ENCODE assay signal across 10 cellular contexts in the genomic region with DNA sequence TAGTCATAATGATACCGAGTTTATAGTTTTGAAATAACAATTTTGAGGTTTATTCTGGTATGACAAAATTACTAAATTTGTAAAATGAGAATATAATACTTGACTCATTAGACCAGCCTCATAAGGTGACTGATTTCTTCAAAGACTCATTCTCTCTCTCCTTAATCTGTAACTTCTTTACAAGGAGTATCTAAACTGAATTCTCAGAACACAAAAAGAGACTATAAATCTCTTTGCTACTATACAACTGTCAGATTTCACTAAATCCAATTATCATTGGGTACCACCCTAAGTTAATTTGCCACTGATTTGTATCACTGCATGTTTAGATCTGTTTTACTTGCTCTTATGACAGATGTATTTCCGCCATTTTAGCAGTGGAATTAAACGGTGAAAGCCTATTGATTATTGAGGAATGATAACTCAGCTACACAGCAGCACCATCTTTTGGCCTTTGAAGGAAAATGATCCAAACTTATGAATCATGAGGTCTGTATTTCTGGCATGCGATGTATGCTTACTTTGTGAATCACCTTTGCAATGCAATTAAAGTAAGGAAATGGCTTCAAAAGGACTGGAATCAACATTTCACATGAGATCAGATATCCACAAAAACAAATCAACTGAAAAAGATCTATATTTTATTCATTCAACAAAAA.
DNase-seq lines count a peak whose midpoint lies in the region; ATAC-seq and TF ChIP-seq lines count a peak whose summit lies in the region.
"Had no signal": no experiment of that assay in that cellular context is flagged by ENCODE, and none has a peak within 500 bp of the region (broad histone marks: within the 10 kb centered on the region; RNA-seq: fewer than 3 reads in every experiment).

No MANE protein-coding gene starts in this region.

- no peaks in the 10 kb centered on the region for H3K36me3 Mint-ChIP-seq in stimulated activated naive B cell treated with anti-CD40 and anti-IgM and Interleukin-4, amounts not matched to agents 10 μg/mL and 1 μg/mL and 100 μg/mL, for 72 hours

- TF ChIP-seq RAD21 in SK-N-SH (IDR thresholded peaks at IDR 0.05; ENCODE audit: low read length) = no peak; the same call in 1 of the 2 replicates

- ATAC-seq in SK-N-SH treated with all-trans-retinoic acid at 6 μM for 48 hours (no peak), foreskin keratinocyte (peak; percentile 96), GM21723 (IDR thresholded peaks at IDR 0.05; ENCODE audit: unreplicated experiment) (no peak)
- no peak for ATAC-seq in stimulated activated naive B cell treated with anti-CD40 and anti-IgM and Interleukin-4, amounts not matched to agents 10 μg/mL and 1 μg/mL and 100 μg/mL, for 72 hours (replicated peaks)

- no peaks in the 10 kb centered on the region for H3K79me2 ChIP-seq in SK-N-SH (ENCODE audit: insufficient read depth)

- POLR2A ChIA-PET in SK-N-SH (lab: Yijun Ruan, JAX) = no interaction called here

- H3K4me3 ChIP-seq in SK-N-SH (ENCODE audit: low read depth in 2 of 2, low read length in 1 of 2) (no peak overlapping the region), suprapubic skin (no peak overlapping the region)

- no peak for TF ChIP-seq POLR2A in suprapubic skin (IDR thresholded peaks at IDR 0.05)

- H3K27me3 Mint-ChIP-seq in stimulated activated naive B cell treated with anti-CD40 and anti-IgM and Interleukin-4, amounts not matched to agents 10 μg/mL and 1 μg/mL and 100 μg/mL, for 72 hours = no peaks in the 10 kb centered on the region

- H3K27ac ChIP-seq in SK-N-SH (ENCODE audit: low read depth in 2 of 2, low read length in 1 of 2) (peak overlapping the region in 1 of 2 experiments; percentile 15; a peak in 1 of 4 replicates), foreskin keratinocyte (no peak overlapping the region), suprapubic skin (no peak overlapping the region)

- H3K4me1 Mint-ChIP-seq in stimulated activated naive B cell treated with anti-CD40 and anti-IgM and Interleukin-4, amounts not matched to agents 10 μg/mL and 1 μg/mL and 100 μg/mL, for 72 hours = no peaks in the 10 kb centered on the region

- H4K20me1 ChIP-seq in SK-N-SH (ENCODE audit: insufficient read depth) = no peaks in the 10 kb centered on the region

- no peak overlapping the region for H3K9ac ChIP-seq in SK-N-SH

- no peaks in the 10 kb centered on the region for H3K9me2 ChIP-seq in SK-N-SH

- peaks cover 8% of the 10 kb centered on the region for H3F3A ChIP-seq in SK-N-SH (replicated peaks; ENCODE audit: insufficient read depth)

- H3K4me1 ChIP-seq in SK-N-SH (ENCODE audit: control insufficient read depth in 1 of 2, insufficient read depth in 2 of 2, low read depth in 1 of 2, low read length in 1 of 2) (peaks cover 0 to 5% of the 10 kb centered on the region in 2 experiments; a peak in 1 of 4 replicates), foreskin keratinocyte (peaks cover 5% of the 10 kb centered on the region), suprapubic skin (no peaks in the 10 kb centered on the region)
- H3K4me1 ChIP-seq: BE2C had no signal

- CTCF ChIA-PET in SK-N-SH (lab: Yijun Ruan, JAX) = interaction anchor here (0.7 kb wide), 1 partner anchor 287 kb away, joined by 3 read pairs; no protein-coding TSS in a partner anchor

- H3K4me2 ChIP-seq in SK-N-SH = peak overlapping the region; percentile 34; the same call in 1 of the 2 replicates

- 0% methylated on average over 4 of the region's 4 CpGs for WGBS in SK-N-SH (ENCODE audit: low lambda C conversion rate)
- WGBS in suprapubic skin = 64% methylated on average over 4 of the region's 4 CpGs

- no peak overlapping the region for H3K4me3 Mint-ChIP-seq in stimulated activated naive B cell treated with anti-CD40 and anti-IgM and Interleukin-4, amounts not matched to agents 10 μg/mL and 1 μg/mL and 100 μg/mL, for 72 hours

- no peak for TF ChIP-seq EP300 in SK-N-SH (IDR thresholded peaks at IDR 0.05; ENCODE audit: borderline replicate concordance in 1 of 2, low read depth in 1 of 2, low read length in 1 of 2)
- no peak for TF ChIP-seq EP300 in suprapubic skin (IDR thresholded peaks at IDR 0.05)

- H3K27me3 ChIP-seq in SK-N-SH (ENCODE audit: insufficient read depth) (no peaks in the 10 kb centered on the region), foreskin keratinocyte (no peaks in the 10 kb centered on the region), suprapubic skin (no peaks in the 10 kb centered on the region)
- H3K27me3 ChIP-seq: BE2C had no signal

- H3K9me3 Mint-ChIP-seq in stimulated activated naive B cell treated with anti-CD40 and anti-IgM and Interleukin-4, amounts not matched to agents 10 μg/mL and 1 μg/mL and 100 μg/mL, for 72 hours = peaks cover 0 to 5% of the 10 kb centered on the region in 2 donors

- no peaks in the 10 kb centered on the region for H3K36me3 ChIP-seq in SK-N-SH (replicated peaks in 1 of 2; ENCODE audit: control insufficient read depth in 1 of 2, insufficient read depth in 2 of 2, low read length in 1 of 2)
- H3K36me3 ChIP-seq in suprapubic skin = no peaks in the 10 kb centered on the region
- H3K36me3 ChIP-seq: BE2C had no signal

- peak overlapping the region; percentile 57 for H2AFZ ChIP-seq in SK-N-SH (ENCODE audit: low read depth)

- TF ChIP-seq CTCF in SK-N-SH (IDR thresholded peaks at IDR 0.05) = peak; percentile 48
- TF ChIP-seq CTCF in foreskin keratinocyte (conservative IDR thresholded peaks at IDR 0.05) = peak; percentile 75
- TF ChIP-seq CTCF in suprapubic skin (IDR thresholded peaks at IDR 0.05) = no peak

- DNase-seq in SK-N-SH (no peak), RPMI7951 (ENCODE audit: low read depth) (peak; percentile 35), foreskin keratinocyte (peak; percentile 67 to 87), suprapubic skin (ENCODE audit: low spot score in 2 of 2) (no peak)
- no peak for DNase-seq in stimulated activated naive B cell treated with anti-CD40 and anti-IgM and Interleukin-4, amounts not matched to agents 10 μg/mL and 1 μg/mL and 100 μg/mL, for 72 hours
- DNase-seq in activated naive CD4-positive, alpha-beta T cell treated with Interleukin-2 at 50 U/mL for 16 hours = no peak
- DNase-seq: BE2C, kidney had no signal

- H3K27ac Mint-ChIP-seq in stimulated activated naive B cell treated with anti-CD40 and anti-IgM and Interleukin-4, amounts not matched to agents 10 μg/mL and 1 μg/mL and 100 μg/mL, for 72 hours = no peak overlapping the region

- H3K9me3 ChIP-seq in SK-N-SH (no peaks in the 10 kb centered on the region), suprapubic skin (no peaks in the 10 kb centered on the region)
- H3K9me3 ChIP-seq: BE2C had no signal

TF ChIP-seq in SK-N-SH, 30 proteins besides CTCF, POLR2A, EP300 and RAD21:
- peak; percentile 24 for TF ChIP-seq JUND (IDR thresholded peaks at IDR 0.05)
- TF ChIP-seq FOSL2 (IDR thresholded peaks at IDR 0.05; ENCODE audit: borderline replicate concordance, low read depth) = peak; percentile 70
- TF ChIP-seq TEAD4 (IDR thresholded peaks at IDR 0.05; ENCODE audit: borderline replicate concordance, insufficient read depth) = no peak

TF ChIP-seq in SK-N-SH treated with all-trans-retinoic acid at 6 μM for 48 hours, 23 proteins besides CTCF, POLR2A, EP300 and RAD21 (continues in another document):
- TF ChIP-seq SNAI2 (CRISPR knock-in tag; IDR thresholded peaks at IDR 0.05) = no peak
- TF ChIP-seq, protein P1, sequence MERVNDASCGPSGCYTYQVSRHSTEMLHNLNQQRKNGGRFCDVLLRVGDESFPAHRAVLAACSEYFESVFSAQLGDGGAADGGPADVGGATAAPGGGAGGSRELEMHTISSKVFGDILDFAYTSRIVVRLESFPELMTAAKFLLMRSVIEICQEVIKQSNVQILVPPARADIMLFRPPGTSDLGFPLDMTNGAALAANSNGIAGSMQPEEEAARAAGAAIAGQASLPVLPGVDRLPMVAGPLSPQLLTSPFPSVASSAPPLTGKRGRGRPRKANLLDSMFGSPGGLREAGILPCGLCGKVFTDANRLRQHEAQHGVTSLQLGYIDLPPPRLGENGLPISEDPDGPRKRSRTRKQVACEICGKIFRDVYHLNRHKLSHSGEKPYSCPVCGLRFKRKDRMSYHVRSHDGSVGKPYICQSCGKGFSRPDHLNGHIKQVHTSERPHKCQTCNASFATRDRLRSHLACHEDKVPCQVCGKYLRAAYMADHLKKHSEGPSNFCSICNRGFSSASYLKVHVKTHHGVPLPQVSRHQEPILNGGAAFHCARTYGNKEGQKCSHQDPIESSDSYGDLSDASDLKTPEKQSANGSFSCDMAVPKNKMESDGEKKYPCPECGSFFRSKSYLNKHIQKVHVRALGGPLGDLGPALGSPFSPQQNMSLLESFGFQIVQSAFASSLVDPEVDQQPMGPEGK (CRISPR knock-in tag; IDR thresholded peaks at IDR 0.05; ENCODE audit: borderline replicate concordance) = no peak
- no peak for TF ChIP-seq ARNTL (CRISPR knock-in tag; IDR thresholded peaks at IDR 0.05; ENCODE audit: borderline replicate concordance, low read depth)
- no peak for TF ChIP-seq ZNF8 (CRISPR knock-in tag; IDR thresholded peaks at IDR 0.05)
- TF ChIP-seq BACH2 (CRISPR knock-in tag; IDR thresholded peaks at IDR 0.05; ENCODE audit: borderline replicate concordance) = no peak
- TF ChIP-seq CSDC2 (CRISPR knock-in tag; IDR thresholded peaks at IDR 0.05) = no peak
- TF ChIP-seq ISL1 (CRISPR knock-in tag; IDR thresholded peaks at IDR 0.05) = no peak
- no peak for TF ChIP-seq ZC3H10 (CRISPR knock-in tag; IDR thresholded peaks at IDR 0.05)
- TF ChIP-seq, protein P2, sequence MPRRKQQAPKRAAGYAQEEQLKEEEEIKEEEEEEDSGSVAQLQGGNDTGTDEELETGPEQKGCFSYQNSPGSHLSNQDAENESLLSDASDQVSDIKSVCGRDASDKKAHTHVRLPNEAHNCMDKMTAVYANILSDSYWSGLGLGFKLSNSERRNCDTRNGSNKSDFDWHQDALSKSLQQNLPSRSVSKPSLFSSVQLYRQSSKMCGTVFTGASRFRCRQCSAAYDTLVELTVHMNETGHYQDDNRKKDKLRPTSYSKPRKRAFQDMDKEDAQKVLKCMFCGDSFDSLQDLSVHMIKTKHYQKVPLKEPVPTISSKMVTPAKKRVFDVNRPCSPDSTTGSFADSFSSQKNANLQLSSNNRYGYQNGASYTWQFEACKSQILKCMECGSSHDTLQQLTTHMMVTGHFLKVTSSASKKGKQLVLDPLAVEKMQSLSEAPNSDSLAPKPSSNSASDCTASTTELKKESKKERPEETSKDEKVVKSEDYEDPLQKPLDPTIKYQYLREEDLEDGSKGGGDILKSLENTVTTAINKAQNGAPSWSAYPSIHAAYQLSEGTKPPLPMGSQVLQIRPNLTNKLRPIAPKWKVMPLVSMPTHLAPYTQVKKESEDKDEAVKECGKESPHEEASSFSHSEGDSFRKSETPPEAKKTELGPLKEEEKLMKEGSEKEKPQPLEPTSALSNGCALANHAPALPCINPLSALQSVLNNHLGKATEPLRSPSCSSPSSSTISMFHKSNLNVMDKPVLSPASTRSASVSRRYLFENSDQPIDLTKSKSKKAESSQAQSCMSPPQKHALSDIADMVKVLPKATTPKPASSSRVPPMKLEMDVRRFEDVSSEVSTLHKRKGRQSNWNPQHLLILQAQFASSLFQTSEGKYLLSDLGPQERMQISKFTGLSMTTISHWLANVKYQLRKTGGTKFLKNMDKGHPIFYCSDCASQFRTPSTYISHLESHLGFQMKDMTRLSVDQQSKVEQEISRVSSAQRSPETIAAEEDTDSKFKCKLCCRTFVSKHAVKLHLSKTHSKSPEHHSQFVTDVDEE (CRISPR knock-in tag; IDR thresholded peaks at IDR 0.05) = no peak
- no peak for TF ChIP-seq OSR1 (CRISPR knock-in tag; IDR thresholded peaks at IDR 0.05)
- TF ChIP-seq ZNF70 (CRISPR knock-in tag; IDR thresholded peaks at IDR 0.05) = no peak

Comparison
In these comparisons a context has a peak if more than half of its experiments do, and no peak if none do; other contexts are left out.
1. DNase-seq: peak in RPMI7951 (single experiment) and foreskin keratinocyte (2 of 2); none in SK-N-SH (single experiment), stimulated activated naive B cell treated with anti-CD40 and anti-IgM and Interleukin-4, amounts not matched to agents 10 μg/mL and 1 μg/mL and 100 μg/mL, for 72 hours (single experiment), suprapubic skin (0 of 2) and activated naive CD4-positive, alpha-beta T cell treated with Interleukin-2 at 50 U/mL for 16 hours (single experiment).
2. CTCF ChIP-seq: peak in SK-N-SH (single experiment) and foreskin keratinocyte (single experiment); none in suprapubic skin (0 of 2).